8 cellular contexts compared by ENCODE assay signal in the genomic region with DNA sequence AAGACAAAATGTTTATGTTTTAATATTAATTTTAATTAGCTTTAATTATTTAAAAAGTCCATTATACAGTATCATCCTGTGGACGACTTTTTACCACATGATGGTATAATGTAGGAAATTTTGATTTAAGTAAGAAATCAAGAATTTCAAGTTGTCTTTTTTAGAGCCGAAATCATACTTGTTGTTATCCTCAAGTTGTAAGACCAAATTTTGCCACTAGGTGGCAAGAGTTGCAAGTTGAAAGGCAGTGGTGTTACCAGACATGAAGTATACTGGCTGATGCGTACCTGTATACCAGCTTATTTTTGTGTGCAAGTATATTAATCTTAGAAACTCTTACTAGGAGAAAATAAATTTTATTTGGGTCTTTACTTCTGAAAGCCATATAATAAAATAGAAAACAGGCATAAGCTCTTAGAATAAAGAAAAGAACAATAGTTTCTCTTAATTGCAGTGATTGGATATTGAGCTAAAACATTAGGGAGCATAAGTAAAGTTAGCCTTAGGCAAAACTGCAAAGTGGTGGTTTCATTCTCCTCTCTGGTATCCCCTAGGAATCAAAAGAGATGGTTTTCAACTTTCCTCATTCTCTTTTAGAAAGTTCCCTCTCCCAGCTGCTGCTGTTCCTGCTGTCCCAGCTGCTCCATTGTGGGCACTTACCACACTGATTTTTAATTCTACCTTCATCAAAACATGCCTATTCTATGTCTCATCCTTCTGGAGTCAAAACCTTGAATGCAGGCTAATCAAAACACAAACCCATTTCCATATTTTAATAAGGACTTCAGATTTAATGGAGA.
DNase-seq lines count a peak whose midpoint lies in the region; ATAC-seq and TF ChIP-seq lines count a peak whose summit lies in the region.

No MANE protein-coding gene starts in this region.

- H3K9me3 Mint-ChIP-seq in neural progenitor cell: peaks cover 9% of the 10 kb centered on the region
- no peaks in the 10 kb centered on the region for H3K9me3 Mint-ChIP-seq in activated T-helper 2 cell treated with anti-CD3 and anti-CD28 coated beads, Interferon-gamma antibody, Interleukin-2, Interleukin-4, amounts not matched to agents 10 μg/mL and 5 μg/mL and 100 μg/mL, durations not matched to agents 14 hours and 24 hours and 36 hours

- H3K4me1 ChIP-seq in neural progenitor cell: peaks cover 8% of the 10 kb centered on the region

- H3K4me3 ChIP-seq in NB4 (ENCODE audit: low read depth, low read length): no peak overlapping the region
- no peak overlapping the region for H3K4me3 ChIP-seq in neural progenitor cell

- no peaks in the 10 kb centered on the region for H3K4me1 Mint-ChIP-seq in neural progenitor cell
- H3K4me1 Mint-ChIP-seq in activated T-helper 2 cell treated with anti-CD3 and anti-CD28 coated beads, Interferon-gamma antibody, Interleukin-2, Interleukin-4, amounts not matched to agents 10 μg/mL and 5 μg/mL and 100 μg/mL, durations not matched to agents 14 hours and 24 hours and 36 hours (ENCODE audit: low read depth): no peaks in the 10 kb centered on the region

- H3K27me3 Mint-ChIP-seq in neural progenitor cell (ENCODE audit: insufficient read depth, low read depth): peaks cover 2% of the 10 kb centered on the region
- H3K27me3 Mint-ChIP-seq in activated T-helper 2 cell treated with anti-CD3 and anti-CD28 coated beads, Interferon-gamma antibody, Interleukin-2, Interleukin-4, amounts not matched to agents 10 μg/mL and 5 μg/mL and 100 μg/mL, durations not matched to agents 14 hours and 24 hours and 36 hours (ENCODE audit: low read depth): no peaks in the 10 kb centered on the region

- no peaks in the 10 kb centered on the region for H3F3A ChIP-seq in neural progenitor cell (ENCODE audit: low read depth)

- H2AFZ ChIP-seq in neural progenitor cell (replicated peaks): peak overlapping the region; percentile 59

- H3K27ac ChIP-seq in neural progenitor cell: no peak overlapping the region

- peaks cover 5% of the 10 kb centered on the region for H3K9me3 ChIP-seq in neural progenitor cell (ENCODE audit: low read depth)

- no peak for TF ChIP-seq POLR2A in NB4 (IDR thresholded peaks at IDR 0.05; ENCODE audit: extremely low read depth, insufficient read length)

- TF ChIP-seq CTCF in GM12874 (IDR thresholded peaks at IDR 0.05; ENCODE audit: insufficient read depth, low read depth, low read length) (peak; percentile 58; the same call in 1 of the 2 replicates), NB4 (IDR thresholded peaks at IDR 0.05; ENCODE audit: low read depth, low read length) (peak; percentile 44), neural progenitor cell (IDR thresholded peaks at IDR 0.05) (peak; percentile 72)

- H3K4me2 ChIP-seq in neural progenitor cell: no peak overlapping the region

- peak overlapping the region; percentile 44 for H3K27ac Mint-ChIP-seq in neural progenitor cell
- H3K27ac Mint-ChIP-seq in activated T-helper 2 cell treated with anti-CD3 and anti-CD28 coated beads, Interferon-gamma antibody, Interleukin-2, Interleukin-4, amounts not matched to agents 10 μg/mL and 5 μg/mL and 100 μg/mL, durations not matched to agents 14 hours and 24 hours and 36 hours: no peak overlapping the region

- no peaks in the 10 kb centered on the region for H3K36me3 ChIP-seq in neural progenitor cell

- H3K4me3 Mint-ChIP-seq in neural progenitor cell: no peak overlapping the region
- no peak overlapping the region for H3K4me3 Mint-ChIP-seq in activated T-helper 2 cell treated with anti-CD3 and anti-CD28 coated beads, Interferon-gamma antibody, Interleukin-2, Interleukin-4, amounts not matched to agents 10 μg/mL and 5 μg/mL and 100 μg/mL, durations not matched to agents 14 hours and 24 hours and 36 hours (ENCODE audit: low read depth)

- intact Hi-C loops in activated T-helper 2 cell treated with anti-CD3 and anti-CD28 coated beads, Interferon-gamma antibody, Interleukin-2, Interleukin-4, amounts not matched to agents 10 μg/mL and 5 μg/mL and 100 μg/mL, durations not matched to agents 14 hours and 24 hours and 36 hours (cut with micrococcal nuclease): no loop called here

- DNase-seq in AG08396 (ENCODE audit: low spot score) (peak; percentile 20), NB4 (ENCODE audit: low read depth) (peak; percentile 66), SK-N-DZ (ENCODE audit: low spot score) (peak; percentile 67), fibroblast of gingiva (ENCODE audit: low read depth) (peak; percentile 66), neural progenitor cell (ENCODE audit: low spot score) (peak; percentile 81)
- DNase-seq in activated T-helper 2 cell treated with anti-CD3 and anti-CD28 coated beads, Interferon-gamma antibody, Interleukin-2, Interleukin-4, amounts not matched to agents 10 μg/mL and 5 μg/mL and 100 μg/mL, durations not matched to agents 14 hours and 24 hours and 36 hours (ENCODE audit: low spot score): no peak

- peak; percentile 82 for ATAC-seq in HG02588 (IDR thresholded peaks at IDR 0.05; ENCODE audit: unreplicated experiment)

- H3K27me3 ChIP-seq in neural progenitor cell: no peaks in the 10 kb centered on the region

- no peak overlapping the region for H3K9ac ChIP-seq in neural progenitor cell

- H4K20me1 ChIP-seq in neural progenitor cell (ENCODE audit: low read depth): no peaks in the 10 kb centered on the region

- H3K36me3 Mint-ChIP-seq in neural progenitor cell: no peaks in the 10 kb centered on the region
- no peaks in the 10 kb centered on the region for H3K36me3 Mint-ChIP-seq in activated T-helper 2 cell treated with anti-CD3 and anti-CD28 coated beads, Interferon-gamma antibody, Interleukin-2, Interleukin-4, amounts not matched to agents 10 μg/mL and 5 μg/mL and 100 μg/mL, durations not matched to agents 14 hours and 24 hours and 36 hours (ENCODE audit: low read depth)

- H3K79me2 ChIP-seq in neural progenitor cell (ENCODE audit: low read depth): no peaks in the 10 kb centered on the region
